ENCODE assay signal across 11 cellular contexts in the genomic region with DNA sequence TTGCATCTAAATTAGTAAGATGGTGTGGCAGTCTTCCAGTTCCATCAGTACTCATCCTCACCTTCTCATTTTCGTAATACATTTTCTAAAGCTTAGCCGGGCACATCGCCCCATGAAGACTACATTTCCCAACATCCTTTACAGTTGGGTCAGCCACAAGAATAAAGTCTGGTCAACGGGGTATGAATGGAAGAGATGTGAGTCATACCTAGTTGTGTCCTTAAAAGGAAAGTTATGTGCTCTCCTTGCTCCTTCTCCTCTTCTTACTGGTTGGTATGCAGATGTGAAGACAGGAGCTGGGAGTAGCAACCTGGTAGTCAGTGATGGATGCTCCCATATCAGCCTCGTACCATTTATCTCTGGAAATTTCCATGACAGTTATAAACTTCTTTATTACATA. TPM values are rescaled to one million over a fixed set of nuclear protein-coding genes. Genes with fewer than 3 reads are reported as not detected.
DNase-seq lines count a peak whose midpoint lies in the region; ATAC-seq and TF ChIP-seq lines count a peak whose summit lies in the region.
"Had no signal": no experiment of that assay in that cellular context is flagged by ENCODE, and none has a peak within 500 bp of the region (broad histone marks: within the 10 kb centered on the region; RNA-seq: fewer than 3 reads in every experiment).

No MANE protein-coding gene starts in this region.

- no peak overlapping the region for H3K4me3 ChIP-seq in AG04450 (ENCODE audit: low read depth, low read length)
- H3K4me3 ChIP-seq in adipocyte (ENCODE audit: low read length) = no peak overlapping the region
- H3K4me3 ChIP-seq in iPS DF 6.9 (ENCODE audit: low read length) = no peak overlapping the region
- H3K4me3 ChIP-seq: body of pancreas had no signal

- DNase-seq in AG04450 (ENCODE audit: low read depth, low spot score) (peak; percentile 36), HK-2 (ENCODE audit: unreplicated experiment) (peak; percentile 37), adipocyte (ENCODE audit: low read depth) (peak; percentile 13), iPS DF 6.9 (ENCODE audit: low read depth, low spot score) (peak; percentile 25), NCI-H187 treated with DMSO at 0.1 percent for 48 hours (lab: John Stamatoyannopoulos, UW) (no peak), HCEC 1CT (no peak)
- DNase-seq: activated CD4-positive, CD25-positive, alpha-beta regulatory T cell treated with anti-CD3 and anti-CD28 coated beads, Interleukin-2, amount 50 U/mL, for 72 hours; body of pancreas; CD8-positive, alpha-beta memory T cell had no signal

- H3K36me3 ChIP-seq in adipocyte (ENCODE audit: control insufficient read depth, insufficient read depth, low read length, severe bottlenecking) = no peaks in the 10 kb centered on the region
- H3K36me3 ChIP-seq in iPS DF 6.9 (ENCODE audit: control insufficient read depth, insufficient read depth, low read length) = no peaks in the 10 kb centered on the region

- no peak for TF ChIP-seq CTCF in AG04450 (IDR thresholded peaks at IDR 0.05; ENCODE audit: low read depth, low read length)

- WGBS in iPS DF 6.9 (ENCODE audit: insufficient coverage, insufficient read length) = no CpG with 5 or more reads among the region's 5 CpGs

- CTCF ChIA-PET in AG04450 (lab: Charles Lee) = no interaction called here

- H3K27ac ChIP-seq in AG04450 (ENCODE audit: low read depth, low read length) (no peak overlapping the region), iPS DF 6.9 (ENCODE audit: low read length) (no peak overlapping the region)
- H3K27ac ChIP-seq: body of pancreas had no signal

- no peak overlapping the region for H3K9ac ChIP-seq in adipocyte (ENCODE audit: low read length)

- POLR2A ChIA-PET in AG04450 (lab: Yijun Ruan, JAX) = no interaction called here

- H3K9me3 ChIP-seq in AG04450 (ENCODE audit: control insufficient read depth, insufficient read depth, low read length) (peaks cover 10% of the 10 kb centered on the region), adipocyte (ENCODE audit: control insufficient read depth, low read length) (no peaks in the 10 kb centered on the region), iPS DF 6.9 (ENCODE audit: control insufficient read depth, insufficient read depth, low read length) (peaks cover 1% of the 10 kb centered on the region; the same call in 1 of the 2 replicates)
- H3K9me3 ChIP-seq: body of pancreas had no signal

- H3K4me1 ChIP-seq in adipocyte (ENCODE audit: control insufficient read depth, insufficient read depth, low read length) = peaks cover 16% of the 10 kb centered on the region
- no peaks in the 10 kb centered on the region for H3K4me1 ChIP-seq in iPS DF 6.9 (ENCODE audit: control insufficient read depth, insufficient read depth, low read length)
- H3K4me1 ChIP-seq: body of pancreas had no signal

- ATAC-seq in HG02884 (IDR thresholded peaks at IDR 0.05; ENCODE audit: unreplicated experiment) = no peak
- no peak for ATAC-seq in GM21447 (IDR thresholded peaks at IDR 0.05; ENCODE audit: unreplicated experiment)
- ATAC-seq: body of pancreas had no signal

- no peaks in the 10 kb centered on the region for H3K27me3 ChIP-seq in AG04450 (ENCODE audit: control insufficient read depth, insufficient read depth, low read length)
- no peaks in the 10 kb centered on the region for H3K27me3 ChIP-seq in adipocyte (replicated peaks; ENCODE audit: control insufficient read depth, insufficient read depth, low read length)
- H3K27me3 ChIP-seq in iPS DF 6.9 (ENCODE audit: control insufficient read depth, insufficient read depth, low read length) = no peaks in the 10 kb centered on the region
- H3K27me3 ChIP-seq: body of pancreas had no signal

RNA-seq across cellular contexts. Expression of a gene that starts 35.9 kb away (rescaled TPM):
- 0.04 TPM in 1 of 2 replicates, not detected in the other for polyA plus RNA-seq in AG04450 (2011; rRNA removed)
- polyA minus RNA-seq in AG04450 (2011; rRNA and poly(A)+ RNA removed) = not detected in 2 replicates

Comparison
In these comparisons a context has a peak if more than half of its experiments do, and no peak if none do; other contexts are left out.
1. DNase-seq: peak in AG04450 (single experiment), HK-2 (single experiment), adipocyte (single experiment) and iPS DF 6.9 (single experiment); none in NCI-H187 treated with DMSO at 0.1 percent for 48 hours (single experiment) and HCEC 1CT (single experiment).